ENCODE assay signal across 8 cellular contexts in the genomic region with DNA sequence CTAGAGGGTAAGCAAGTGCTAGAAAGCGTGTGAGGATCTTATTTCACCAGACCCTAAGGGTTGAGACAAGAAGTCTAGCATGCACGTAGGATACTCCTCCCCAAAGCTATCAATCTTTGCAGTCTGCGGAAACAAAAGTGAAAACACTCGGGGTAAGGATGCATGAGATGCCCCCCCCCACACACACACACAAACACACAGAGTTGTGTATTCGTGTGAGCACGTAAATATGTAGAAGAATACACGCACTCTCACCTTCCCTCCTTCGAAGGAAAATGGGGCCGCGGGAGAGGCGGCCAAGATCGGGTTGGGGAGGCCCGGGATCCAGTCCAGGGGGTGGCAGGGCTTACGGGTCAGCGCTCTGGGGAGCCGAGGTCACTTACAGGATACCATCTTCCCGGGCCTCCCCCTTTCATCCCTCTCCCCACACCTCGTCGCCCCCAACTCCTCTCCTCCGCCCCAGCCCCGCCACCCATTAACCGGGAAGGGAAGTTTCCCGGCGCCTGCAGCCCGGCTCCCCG. TPM values are rescaled to one million over a fixed set of nuclear protein-coding genes. Genes with fewer than 3 reads are reported as not detected.
DNase-seq lines count a peak whose midpoint lies in the region; ATAC-seq, FAIRE-seq and TF ChIP-seq lines count a peak whose summit lies in the region.

No MANE protein-coding gene starts in this region.

- peak overlapping the region; percentile 70 for H3K4me2 ChIP-seq in HepG2 (ENCODE audit: low read depth, low read length)

- H4K20me1 ChIP-seq in HepG2 (ENCODE audit: insufficient read depth, low read length), result 0 out of 2 replicates have a peak, but pooled peaks cover 2% of the 10 kb centered on the region

- no peaks in the 10 kb centered on the region; the same call in 1 of the 2 replicates for H3K36me3 ChIP-seq in Panc1 (ENCODE audit: control insufficient read depth, insufficient read depth, low read length)
- no peaks in the 10 kb centered on the region for H3K36me3 ChIP-seq in HepG2 (replicated peaks in 1 of 2; ENCODE audit: control insufficient read depth in 1 of 2, insufficient read depth in 2 of 2, low read length in 2 of 2)
- no peaks in the 10 kb centered on the region for H3K36me3 ChIP-seq in thymus (ENCODE audit: control insufficient read depth, insufficient read depth)

- in situ Hi-C loops in Panc1 (cut with HindIII; ENCODE audit: low pct_unique_long_range_greater_than_20kb, low sequenced_read_pairs) (no loop called here), HepG2 (cut with HindIII; ENCODE audit: extremely low pct_ligation_motif_present, low pct_unique_long_range_greater_than_20kb) (no loop called here)

- no peaks in the 10 kb centered on the region for H3K36me3 Mint-ChIP-seq in chondrocyte (ENCODE audit: low read depth)

- no peak for DNase-seq in AG04449 (ENCODE audit: low read depth, low spot score)
- DNase-seq in GM12892 (ENCODE audit: insufficient read length), result peak; percentile 36
- DNase-seq in Panc1 (ENCODE audit: low read depth, low spot score), result no peak
- DNase-seq in chondrocyte (ENCODE audit: low spot score), result no peak
- DNase-seq in HepG2 (ENCODE audit: low spot score), result no peak
- DNase-seq in superior temporal gyrus (ENCODE audit: extremely low spot score), result no peak

- H3K4me3 ChIP-seq in AG04449 (ENCODE audit: low read depth, low read length) (peak overlapping the region; percentile 80), Panc1 (ENCODE audit: low read depth in 2 of 2, low read length in 2 of 2) (peak overlapping the region; percentile 76 to 84), HepG2 (replicated peaks in 1 of 3; ENCODE audit: insufficient read depth in 1 of 3, low read depth in 2 of 3, low read length in 3 of 3) (peak overlapping the region; percentile 69 to 97 (median 80)), thymus (ENCODE audit: low read length) (peak overlapping the region; percentile 98)

- H3K4me1 Mint-ChIP-seq in chondrocyte (ENCODE audit: low read depth), result peaks cover 40% of the 10 kb centered on the region

- H3K4me1 ChIP-seq in Panc1 (ENCODE audit: control insufficient read depth, insufficient read depth, low read length) (peaks cover 13% of the 10 kb centered on the region), HepG2 (ENCODE audit: insufficient read depth, low read length) (peaks cover 50% of the 10 kb centered on the region), thymus (ENCODE audit: control insufficient read depth, insufficient read depth, low read length) (peaks cover 5% of the 10 kb centered on the region)

- ATAC-seq in HG02870 (IDR thresholded peaks at IDR 0.05; ENCODE audit: unreplicated experiment) (peak; percentile 40), Panc1 (peak; percentile 44), HepG2 (peak; percentile 49)

- H3K27me3 ChIP-seq in Panc1 (ENCODE audit: control insufficient read depth, insufficient read depth, low read length) (no peaks in the 10 kb centered on the region), HepG2 (ENCODE audit: control insufficient read depth in 1 of 2, insufficient read depth in 2 of 2, low read length in 2 of 2) (no peaks in the 10 kb centered on the region), thymus (ENCODE audit: control insufficient read depth, insufficient read depth) (no peaks in the 10 kb centered on the region)

- no peak overlapping the region for H2AFZ ChIP-seq in HepG2 (ENCODE audit: low read length)

- TF ChIP-seq CTCF in AG04449 (IDR thresholded peaks at IDR 0.05; ENCODE audit: insufficient read depth, low read length, missing control alignments) (no peak), Panc1 (IDR thresholded peaks at IDR 0.05) (no peak), chondrocyte (IDR thresholded peaks at IDR 0.05) (no peak), HepG2 (CRISPR knock-in tag; IDR thresholded peaks at IDR 0.05) (no peak)

- H3K27ac ChIP-seq in Panc1 (ENCODE audit: low read length) (peak overlapping the region; percentile 66), HepG2 (ENCODE audit: extremely low read length, insufficient read depth, low read length) (peak overlapping the region; percentile 95), thymus (ENCODE audit: low read depth) (peak overlapping the region; percentile 98)

- H3K27me3 Mint-ChIP-seq in chondrocyte (ENCODE audit: low read depth), result no peaks in the 10 kb centered on the region

- 7% methylated on average over 14 of the region's 26 CpGs for WGBS in HepG2 (ENCODE audit: low lambda C conversion rate)
- under 1% methylated on average over 26 of the region's 26 CpGs for WGBS in thymus

- FAIRE-seq in GM12892 (lab: Jason Lieb, UNC), result no peak
- FAIRE-seq in HepG2 (lab: Jason Lieb, UNC), result no peak

- POLR2A ChIA-PET in AG04449 (lab: Yijun Ruan, JAX), result no interaction called here
- POLR2A ChIA-PET in Panc1 (lab: Charles Lee), result no interaction called here
- POLR2A ChIA-PET in HepG2 (lab: Yijun Ruan, JAX), result interaction anchor here (2.1 kb wide), 1 partner anchor 37 kb away, joined by 10 read pairs; a partner anchor contains a TSS

- BruUV-seq in Panc1 (replicated peaks; lab: Mats Ljungman, UMichigan), result no TSS peak
- BruUV-seq in HepG2 (replicated peaks; lab: Mats Ljungman, UMichigan), result no TSS peak

- no peak for TF ChIP-seq EP300 in HepG2 (IDR thresholded peaks at IDR 0.05; ENCODE audit: low read depth in 2 of 2, low read length in 2 of 2)
- no peak for TF ChIP-seq EP300 in HepG2 (CRISPR knock-in tag; IDR thresholded peaks at IDR 0.05; ENCODE audit: borderline replicate concordance)

- TF ChIP-seq POLR2A in GM12892 (IDR thresholded peaks at IDR 0.05; ENCODE audit: low read depth, low read length), result no peak
- no peak for TF ChIP-seq POLR2A in HepG2 (IDR thresholded peaks at IDR 0.05; ENCODE audit: insufficient read depth in 1 of 2, low read depth in 2 of 2, low read length in 2 of 2)

- H3K4me3 Mint-ChIP-seq in chondrocyte (ENCODE audit: unreplicated experiment), result peak overlapping the region; percentile 87

- no peak for TF ChIP-seq RAD21 in HepG2 (CRISPR knock-in tag; IDR thresholded peaks at IDR 0.05)

- no peaks in the 10 kb centered on the region for H3K9me3 ChIP-seq in Panc1 (ENCODE audit: control insufficient read depth, insufficient read depth, low read depth, low read length)
- peaks cover 5% of the 10 kb centered on the region for H3K9me3 ChIP-seq in HepG2 (ENCODE audit: low read length)
- H3K9me3 ChIP-seq in thymus (ENCODE audit: control insufficient read depth), result no peaks in the 10 kb centered on the region

- CTCF ChIA-PET in AG04449 (lab: Yijun Ruan, JAX) (interaction anchor here (1.0 to 1.1 kb wide), 2 partner anchors 424 to 435 kb away, joined by 3 to 4 read pairs; no protein-coding TSS in a partner anchor), Panc1 (lab: Charles Lee) (no interaction called here), HepG2 (lab: Yijun Ruan, JAX; ENCODE audit: low intra/inter-chr PET ratio, low total read pairs) (no interaction called here)

- peak overlapping the region; percentile 93 for H3K9ac ChIP-seq in HepG2 (ENCODE audit: insufficient read depth, low read depth, low read length)

- H3K9me3 Mint-ChIP-seq in chondrocyte (ENCODE audit: low read depth), result peaks cover 4% of the 10 kb centered on the region

- peak overlapping the region; percentile 81 for H3K27ac Mint-ChIP-seq in chondrocyte (ENCODE audit: unreplicated experiment)

- peaks cover 44% of the 10 kb centered on the region for H3K79me2 ChIP-seq in HepG2 (ENCODE audit: insufficient read depth, low read length)

- intact Hi-C loops in Panc1 (cut with micrococcal nuclease; ENCODE audit: unreplicated experiment) (no loop called here), HepG2 (cut with micrococcal nuclease; ENCODE audit: unreplicated experiment) (no loop called here)

RNA-seq across cellular contexts. Expression of a gene that starts 0.4 kb away (rescaled TPM):
- polyA plus RNA-seq in GM12892 (2012; ENCODE audit: missing spikeins), result 31.6 TPM
- total RNA-seq in Panc1 (2021; ENCODE audit: unreplicated experiment), result 32.4 TPM
- 14.6 TPM for polyA plus RNA-seq in Panc1 (2012; ENCODE audit: insufficient read length)
- total RNA-seq in chondrocyte, result 29.9 to 38.3 TPM (median 32.8 TPM) in 3 replicates
- 33.1 and 48.2 TPM in 2 replicates for total RNA-seq in HepG2 (2016; rRNA removed; fragmentation: Illumina TruSeq; extraction: Trizol)
- total RNA-seq in HepG2 (2016; cell fraction: cytosol; rRNA removed; fragmentation: Illumina TruSeq; extraction: Trizol; ENCODE audit: low read depth), result 10.9 and 12.3 TPM in 2 replicates
- 35.6 and 42.8 TPM in 2 replicates for total RNA-seq in HepG2 (2016; cell fraction: insoluble cytoplasmic fraction; rRNA removed; fragmentation: Illumina TruSeq; extraction: Trizol)
- total RNA-seq in HepG2 (2016; cell fraction: membrane; rRNA removed; fragmentation: Illumina TruSeq; extraction: Trizol), result 25.2 and 28.9 TPM in 2 replicates
- 28.4 and 32.1 TPM in 2 replicates for total RNA-seq in HepG2 (2016; cell fraction: nucleus; rRNA removed; fragmentation: Illumina TruSeq; extraction: Trizol)
- polyA plus RNA-seq in HepG2 (2011; rRNA removed), result 7.1 and 9.6 TPM in 2 replicates
- 4.9 and 7.1 TPM in 2 replicates for polyA plus RNA-seq in HepG2 (2011; cell fraction: cytosol; rRNA removed)
- polyA plus RNA-seq in HepG2 (2011; cell fraction: nucleus; rRNA removed), result 3.2 and 3.3 TPM in 2 replicates
- polyA plus RNA-seq in HepG2 (2012), result 15.6 and 18.3 TPM in 2 replicates
- polyA plus RNA-seq in HepG2 (2016; cell fraction: cytosol; fragmentation: Illumina TruSeq; extraction: Trizol; ENCODE audit: low read depth), result 8.0 and 9.0 TPM in 2 replicates
- polyA plus RNA-seq in HepG2 (2016; cell fraction: insoluble cytoplasmic fraction; fragmentation: Illumina TruSeq; extraction: Trizol; ENCODE audit: low read depth), result 34.0 and 39.1 TPM in 2 replicates
- polyA plus RNA-seq in HepG2 (2016; cell fraction: membrane; fragmentation: Illumina TruSeq; extraction: Trizol; ENCODE audit: low read depth), result 16.4 and 16.9 TPM in 2 replicates
- polyA plus RNA-seq in HepG2 (2016; cell fraction: nucleus; fragmentation: Illumina TruSeq; extraction: Trizol; ENCODE audit: insufficient read depth, low read depth), result 26.7 and 29.6 TPM in 2 replicates
- polyA minus RNA-seq in HepG2 (2011; rRNA and poly(A)+ RNA removed; ENCODE audit: low replicate concordance), result 7.4 and 12.1 TPM in 2 replicates
- polyA minus RNA-seq in HepG2 (2011; cell fraction: cytosol; rRNA and poly(A)+ RNA removed), result 11.5 and 11.6 TPM in 2 replicates
- 12.2 and 17.9 TPM in 2 replicates for polyA minus RNA-seq in HepG2 (2011; cell fraction: nucleus; rRNA and poly(A)+ RNA removed)
- 17.0 TPM for polyA plus RNA-seq in thymus

RNA-seq across cellular contexts. Expression of a gene that starts 36.9 kb away (rescaled TPM):
- polyA plus RNA-seq in GM12892 (2012; ENCODE audit: missing spikeins), result 56.9 TPM
- 13.7 TPM for total RNA-seq in Panc1 (2021; ENCODE audit: unreplicated experiment)
- 13.2 TPM for polyA plus RNA-seq in Panc1 (2012; ENCODE audit: insufficient read length)
- total RNA-seq in chondrocyte, result 21.6 to 25.5 TPM (median 23.4 TPM) in 3 replicates
- total RNA-seq in HepG2 (2016; rRNA removed; fragmentation: Illumina TruSeq; extraction: Trizol), result 25.4 and 30.6 TPM in 2 replicates
- total RNA-seq in HepG2 (2016; cell fraction: cytosol; rRNA removed; fragmentation: Illumina TruSeq; extraction: Trizol; ENCODE audit: low read depth), result 37.8 and 41.9 TPM in 2 replicates
- total RNA-seq in HepG2 (2016; cell fraction: insoluble cytoplasmic fraction; rRNA removed; fragmentation: Illumina TruSeq; extraction: Trizol), result 22.5 and 31.8 TPM in 2 replicates
- total RNA-seq in HepG2 (2016; cell fraction: membrane; rRNA removed; fragmentation: Illumina TruSeq; extraction: Trizol), result 50.7 and 52.7 TPM in 2 replicates
- total RNA-seq in HepG2 (2016; cell fraction: nucleus; rRNA removed; fragmentation: Illumina TruSeq; extraction: Trizol), result 14.0 and 14.9 TPM in 2 replicates
- polyA plus RNA-seq in HepG2 (2011; rRNA removed), result 21.3 and 22.4 TPM in 2 replicates
- 21.0 and 25.8 TPM in 2 replicates for polyA plus RNA-seq in HepG2 (2011; cell fraction: cytosol; rRNA removed)
- polyA plus RNA-seq in HepG2 (2011; cell fraction: nucleus; rRNA removed), result 6.9 and 10.2 TPM in 2 replicates
- 20.4 and 24.2 TPM in 2 replicates for polyA plus RNA-seq in HepG2 (2012)
- 50.9 and 63.2 TPM in 2 replicates for polyA plus RNA-seq in HepG2 (2016; cell fraction: cytosol; fragmentation: Illumina TruSeq; extraction: Trizol; ENCODE audit: low read depth)
- 33.4 and 41.6 TPM in 2 replicates for polyA plus RNA-seq in HepG2 (2016; cell fraction: insoluble cytoplasmic fraction; fragmentation: Illumina TruSeq; extraction: Trizol; ENCODE audit: low read depth)
- 49.1 and 59.4 TPM in 2 replicates for polyA plus RNA-seq in HepG2 (2016; cell fraction: membrane; fragmentation: Illumina TruSeq; extraction: Trizol; ENCODE audit: low read depth)
- 19.2 and 20.1 TPM in 2 replicates for polyA plus RNA-seq in HepG2 (2016; cell fraction: nucleus; fragmentation: Illumina TruSeq; extraction: Trizol; ENCODE audit: insufficient read depth, low read depth)
- polyA minus RNA-seq in HepG2 (2011; rRNA and poly(A)+ RNA removed; ENCODE audit: low replicate concordance), result 19.7 and 48.8 TPM in 2 replicates
- 11.8 and 15.1 TPM in 2 replicates for polyA minus RNA-seq in HepG2 (2011; cell fraction: cytosol; rRNA and poly(A)+ RNA removed)
- polyA minus RNA-seq in HepG2 (2011; cell fraction: nucleus; rRNA and poly(A)+ RNA removed), result 16.5 and 22.5 TPM in 2 replicates
- 82.2 TPM for polyA plus RNA-seq in thymus
